9 cellular contexts compared by ENCODE assay signal in the genomic region with DNA sequence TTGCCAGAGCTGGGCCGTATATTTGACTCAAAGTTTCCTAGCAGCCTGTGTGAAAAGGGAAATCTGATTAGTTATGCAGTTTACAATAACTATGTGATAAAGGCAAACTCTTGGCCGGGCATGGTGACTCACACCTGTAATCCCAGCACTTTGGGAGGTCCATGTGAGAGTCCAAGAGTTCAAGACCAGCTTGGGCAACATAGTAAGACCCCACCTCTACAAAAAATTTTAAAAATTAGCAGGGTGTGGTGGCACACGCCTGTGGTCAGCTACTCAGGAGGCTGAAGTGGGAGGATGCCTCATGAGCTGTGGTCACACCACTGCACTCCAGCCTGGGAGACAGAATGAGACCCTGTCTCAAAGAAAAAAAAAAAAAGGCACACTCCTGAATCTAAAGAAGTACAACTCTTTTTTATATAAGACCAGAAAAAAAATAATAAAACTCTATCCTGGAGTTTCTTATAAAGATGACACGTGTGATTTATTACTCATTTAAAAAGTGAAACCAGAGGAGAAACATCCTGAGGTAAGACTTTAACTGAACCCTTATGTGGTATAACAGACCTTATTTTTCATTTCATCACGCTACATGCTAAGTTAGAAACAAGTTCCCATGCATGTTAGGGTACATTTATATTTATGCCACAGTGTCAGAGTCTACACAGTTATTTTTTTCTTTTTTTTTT. TPM values are rescaled to one million over a fixed set of nuclear protein-coding genes. Genes with fewer than 3 reads are reported as not detected.
DNase-seq lines count a peak whose midpoint lies in the region; ATAC-seq and TF ChIP-seq lines count a peak whose summit lies in the region.
"Had no signal": no experiment of that assay in that cellular context is flagged by ENCODE, and none has a peak within 500 bp of the region (broad histone marks: within the 10 kb centered on the region; RNA-seq: fewer than 3 reads in every experiment).

No MANE protein-coding gene starts in this region.

- CTCF ChIA-PET in activated naive CD4-positive, alpha-beta T cell treated with anti-CD3 and anti-CD28 coated beads for 36 hours (lab: Charles Lee), result interaction anchor here (0.6 to 7.2 kb wide), 9 partner anchors 10 to 329 kb away, joined by 3 to 76 read pairs (median 5); no protein-coding TSS in a partner anchor

- peaks cover 2% of the 10 kb centered on the region for H3K36me3 Mint-ChIP-seq in activated naive CD4-positive, alpha-beta T cell treated with anti-CD3 and anti-CD28 coated beads for 36 hours (ENCODE audit: low read depth)
- H3K36me3 Mint-ChIP-seq in stimulated activated memory B cell treated with anti-CD40 and anti-IgM and Interleukin-4, amounts not matched to agents 10 μg/mL and 1 μg/mL and 100 μg/mL, for 72 hours, result no peaks in the 10 kb centered on the region

- H3K4me1 Mint-ChIP-seq in activated naive CD4-positive, alpha-beta T cell treated with anti-CD3 and anti-CD28 coated beads for 36 hours (ENCODE audit: low read depth), result peaks cover 66% of the 10 kb centered on the region
- H3K4me1 Mint-ChIP-seq in stimulated activated memory B cell treated with anti-CD40 and anti-IgM and Interleukin-4, amounts not matched to agents 10 μg/mL and 1 μg/mL and 100 μg/mL, for 72 hours, result peaks cover 37% of the 10 kb centered on the region

- H3K27me3 Mint-ChIP-seq in activated naive CD4-positive, alpha-beta T cell treated with anti-CD3 and anti-CD28 coated beads for 36 hours (ENCODE audit: low read depth), result no peaks in the 10 kb centered on the region
- H3K27me3 Mint-ChIP-seq in stimulated activated memory B cell treated with anti-CD40 and anti-IgM and Interleukin-4, amounts not matched to agents 10 μg/mL and 1 μg/mL and 100 μg/mL, for 72 hours, result no peaks in the 10 kb centered on the region

- ATAC-seq in GM21423 (IDR thresholded peaks at IDR 0.05; ENCODE audit: unreplicated experiment), result peak; percentile 30
- ATAC-seq in stimulated activated memory B cell treated with anti-CD40 and anti-IgM and Interleukin-4, amounts not matched to agents 10 μg/mL and 1 μg/mL and 100 μg/mL, for 72 hours, result no peak

- intact Hi-C loops in activated naive CD4-positive, alpha-beta T cell treated with anti-CD3 and anti-CD28 coated beads for 36 hours (cut with micrococcal nuclease), result loop anchor here (1.0 kb wide), 6 partner anchors 8 to 75 kb away; no protein-coding TSS in a partner anchor

- no peak for TF ChIP-seq CTCF in AG10803 (conservative IDR thresholded peaks at IDR 0.05; ENCODE audit: low read length)

- no peak overlapping the region for H3K4me3 Mint-ChIP-seq in activated naive CD4-positive, alpha-beta T cell treated with anti-CD3 and anti-CD28 coated beads for 36 hours
- no peak overlapping the region for H3K4me3 Mint-ChIP-seq in stimulated activated memory B cell treated with anti-CD40 and anti-IgM and Interleukin-4, amounts not matched to agents 10 μg/mL and 1 μg/mL and 100 μg/mL, for 72 hours

- no peak overlapping the region for H3K4me3 ChIP-seq in AG10803 (ENCODE audit: low read length)

- H3K9me3 Mint-ChIP-seq in activated naive CD4-positive, alpha-beta T cell treated with anti-CD3 and anti-CD28 coated beads for 36 hours, result no peaks in the 10 kb centered on the region
- no peaks in the 10 kb centered on the region for H3K9me3 Mint-ChIP-seq in stimulated activated memory B cell treated with anti-CD40 and anti-IgM and Interleukin-4, amounts not matched to agents 10 μg/mL and 1 μg/mL and 100 μg/mL, for 72 hours

- H3K27ac Mint-ChIP-seq in activated naive CD4-positive, alpha-beta T cell treated with anti-CD3 and anti-CD28 coated beads for 36 hours, result peak overlapping the region; percentile 99
- H3K27ac Mint-ChIP-seq in stimulated activated memory B cell treated with anti-CD40 and anti-IgM and Interleukin-4, amounts not matched to agents 10 μg/mL and 1 μg/mL and 100 μg/mL, for 72 hours, result peak overlapping the region; percentile 94

- peak; percentile 71 for DNase-seq in AG10803 (ENCODE audit: low read depth)
- DNase-seq in LHCN-M2 (ENCODE audit: low read depth), result peak; percentile 30
- peak; percentile 78 for DNase-seq in activated naive CD4-positive, alpha-beta T cell treated with anti-CD3 and anti-CD28 coated beads for 36 hours
- no peak for DNase-seq in kidney glomerular epithelial cell (lab: John Stamatoyannopoulos, UW)
- DNase-seq in pons (ENCODE audit: low spot score), result no peak
- DNase-seq in SHP77 treated with DMSO at 0.1 percent for 48 hours (lab: John Stamatoyannopoulos, UW), result no peak
- DNase-seq: DND-41 had no signal

RNA-seq across cellular contexts. Expression of gene KCMF1, which starts 32.6 kb away (rescaled TPM):
- 55.2 and 62.2 TPM in 2 replicates for total RNA-seq in LHCN-M2 (2014; rRNA removed)
- 48.6 TPM for polyA plus RNA-seq in LHCN-M2 (2012)
- total RNA-seq in activated naive CD4-positive, alpha-beta T cell treated with anti-CD3 and anti-CD28 coated beads for 36 hours, result 100 to 1,000 TPM; 105 to 109 TPM

RNA-seq across cellular contexts. Expression of gene TMSB10, which starts 32.9 kb away (rescaled TPM):
- 8,362 and 12,675 TPM in 2 replicates for total RNA-seq in LHCN-M2 (2014; rRNA removed)
- polyA plus RNA-seq in LHCN-M2 (2012), result 12,366 TPM
- total RNA-seq in activated naive CD4-positive, alpha-beta T cell treated with anti-CD3 and anti-CD28 coated beads for 36 hours, result 1,000 to 10,000 TPM; 1,772 to 1,864 TPM

RNA-seq across cellular contexts. Expression of gene TRABD2A, which starts 57.5 kb away (rescaled TPM):
- 9.7 and 14.8 TPM in 2 replicates for total RNA-seq in LHCN-M2 (2014; rRNA removed)
- 1.1 TPM for polyA plus RNA-seq in LHCN-M2 (2012)
- 10 to 100 TPM; 40.4 to 41.7 TPM for total RNA-seq in activated naive CD4-positive, alpha-beta T cell treated with anti-CD3 and anti-CD28 coated beads for 36 hours

Comparison
In these comparisons a context has a peak if more than half of its experiments do, and no peak if none do; other contexts are left out.
1. DNase-seq: peak in AG10803 (single experiment), LHCN-M2 (single experiment) and activated naive CD4-positive, alpha-beta T cell treated with anti-CD3 and anti-CD28 coated beads for 36 hours (single experiment); none in kidney glomerular epithelial cell (single experiment), pons (single experiment) and SHP77 treated with DMSO at 0.1 percent for 48 hours (single experiment).